8 cellular contexts compared by ENCODE assay signal in the genomic region with DNA sequence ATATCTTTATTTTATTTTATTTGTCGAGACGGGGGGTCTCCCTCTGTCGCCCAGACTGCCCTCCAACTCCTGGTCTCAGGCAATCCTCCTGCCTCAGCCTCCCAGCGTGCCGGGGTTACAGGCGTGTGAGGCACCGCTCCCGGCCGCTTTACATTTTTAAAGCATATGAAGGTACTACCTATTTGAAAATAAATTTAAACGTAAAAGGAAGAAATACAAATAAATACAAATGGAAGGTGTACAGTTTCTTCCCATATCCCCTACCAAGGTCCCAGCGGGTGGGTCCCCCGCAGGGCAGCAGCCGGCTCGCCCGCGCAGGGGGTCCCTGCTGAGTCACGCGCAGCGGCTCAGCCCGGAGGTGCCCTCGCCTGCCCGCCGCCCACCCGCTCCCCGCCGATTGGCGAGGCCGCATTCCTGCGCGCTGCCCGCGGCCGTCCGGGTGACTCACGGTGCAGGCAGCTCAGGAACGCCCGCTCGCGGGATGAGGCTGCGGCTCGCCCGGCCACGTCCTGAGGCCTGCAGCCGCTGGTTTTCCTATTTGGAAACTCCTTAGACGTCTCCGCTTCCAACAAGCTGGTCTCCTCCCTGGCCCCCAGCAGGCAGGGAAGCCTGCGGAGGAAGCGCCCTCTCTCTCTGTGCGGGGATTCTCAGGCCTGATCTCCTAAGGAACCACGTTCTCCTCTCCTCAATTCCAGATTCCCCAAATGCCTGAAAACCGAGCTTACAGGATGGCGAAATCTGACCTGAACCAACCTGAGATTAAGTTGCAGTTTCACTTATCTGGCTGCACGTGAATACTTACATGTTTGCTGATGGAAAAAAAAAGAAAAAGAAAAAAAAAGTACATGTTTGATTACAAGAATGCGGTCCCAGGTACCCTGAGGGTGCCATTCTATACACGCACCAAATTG. TPM values are rescaled to one million over a fixed set of nuclear protein-coding genes. Genes with fewer than 3 reads are reported as not detected.
A peak's percentile ranks its signal among the peaks of the same experiment; 100 is the strongest.
DNase-seq lines count a peak whose midpoint lies in the region; ATAC-seq and TF ChIP-seq lines count a peak whose summit lies in the region.

No MANE protein-coding gene starts in this region.

- CTCF ChIA-PET in activated CD4-positive, alpha-beta memory T cell treated with anti-CD3 and anti-CD28 coated beads for 36 hours (lab: Charles Lee), result interaction anchor here (1.4 to 1.5 kb wide), 2 partner anchors 14 to 60 kb away, joined by 4 read pairs; no protein-coding TSS in a partner anchor
- CTCF ChIA-PET in activated CD4-positive, alpha-beta memory T cell treated with anti-CD3 and anti-CD28 coated beads, Interleukin-2, amount 10 ng/mL, durations not matched to agents 7 days and 5 days (lab: Charles Lee), result interaction anchor here (1.4 to 2.4 kb wide), 3 partner anchors 12 to 95 kb away, joined by 3 to 9 read pairs (median 7); no protein-coding TSS in a partner anchor
- CTCF ChIA-PET in WTC11 (lab: Charles Lee), result interaction anchor here (0.7 to 1.5 kb wide), 11 partner anchors 12 to 153 kb away, joined by 3 to 12 read pairs (median 4); no protein-coding TSS in a partner anchor

- H3K27me3 Mint-ChIP-seq in activated CD4-positive, alpha-beta memory T cell treated with anti-CD3 and anti-CD28 coated beads for 36 hours, result peaks cover 10% of the 10 kb centered on the region
- H3K27me3 Mint-ChIP-seq in activated CD4-positive, alpha-beta memory T cell treated with anti-CD3 and anti-CD28 coated beads, Interleukin-2, amount 10 ng/mL, durations not matched to agents 7 days and 5 days, result peaks cover 17% of the 10 kb centered on the region
- H3K27me3 Mint-ChIP-seq in WTC11 (ENCODE audit: low read depth), result peaks cover 2% of the 10 kb centered on the region; the same call in 1 of the 2 replicates

- H3K4me3 Mint-ChIP-seq in activated CD4-positive, alpha-beta memory T cell treated with anti-CD3 and anti-CD28 coated beads for 36 hours, result peak overlapping the region; percentile 3
- no peak overlapping the region for H3K4me3 Mint-ChIP-seq in activated CD4-positive, alpha-beta memory T cell treated with anti-CD3 and anti-CD28 coated beads, Interleukin-2, amount 10 ng/mL, durations not matched to agents 7 days and 5 days
- peak overlapping the region; percentile 66 for H3K4me3 Mint-ChIP-seq in WTC11

- no peaks in the 10 kb centered on the region for H3K36me3 Mint-ChIP-seq in activated CD4-positive, alpha-beta memory T cell treated with anti-CD3 and anti-CD28 coated beads for 36 hours
- H3K36me3 Mint-ChIP-seq in activated CD4-positive, alpha-beta memory T cell treated with anti-CD3 and anti-CD28 coated beads, Interleukin-2, amount 10 ng/mL, durations not matched to agents 7 days and 5 days (ENCODE audit: low read depth), result no peaks in the 10 kb centered on the region
- H3K36me3 Mint-ChIP-seq in WTC11, result no peaks in the 10 kb centered on the region

- intact Hi-C loops in activated CD4-positive, alpha-beta memory T cell treated with anti-CD3 and anti-CD28 coated beads for 36 hours (cut with micrococcal nuclease), result no loop called here

- POLR2A ChIA-PET in activated CD4-positive, alpha-beta memory T cell treated with anti-CD3 and anti-CD28 coated beads for 36 hours (lab: Charles Lee), result interaction anchor here (1.1 kb wide), 1 partner anchor 61 kb away, joined by 3 read pairs; no protein-coding TSS in a partner anchor
- POLR2A ChIA-PET in activated CD4-positive, alpha-beta memory T cell treated with anti-CD3 and anti-CD28 coated beads, Interleukin-2, amount 10 ng/mL, durations not matched to agents 7 days and 5 days (lab: Charles Lee), result interaction anchor here (0.7 to 2.6 kb wide), 2 partner anchors 20 to 55 kb away, joined by 3 to 11 read pairs; a partner anchor contains a TSS
- POLR2A ChIA-PET in WTC11 (lab: Charles Lee), result interaction anchor here (0.9 to 2.4 kb wide), 3 partner anchors 55 to 223 kb away, joined by 3 to 7 read pairs (median 6); a partner anchor contains a TSS

- no peaks in the 10 kb centered on the region for H3K9me3 Mint-ChIP-seq in activated CD4-positive, alpha-beta memory T cell treated with anti-CD3 and anti-CD28 coated beads for 36 hours
- H3K9me3 Mint-ChIP-seq in activated CD4-positive, alpha-beta memory T cell treated with anti-CD3 and anti-CD28 coated beads, Interleukin-2, amount 10 ng/mL, durations not matched to agents 7 days and 5 days, result no peaks in the 10 kb centered on the region
- 0 out of 2 replicates have a peak, but pooled peaks cover 3% of the 10 kb centered on the region for H3K9me3 Mint-ChIP-seq in WTC11

- peaks cover 15% of the 10 kb centered on the region for H3K4me1 Mint-ChIP-seq in activated CD4-positive, alpha-beta memory T cell treated with anti-CD3 and anti-CD28 coated beads for 36 hours (ENCODE audit: low read depth)
- peaks cover 15% of the 10 kb centered on the region for H3K4me1 Mint-ChIP-seq in activated CD4-positive, alpha-beta memory T cell treated with anti-CD3 and anti-CD28 coated beads, Interleukin-2, amount 10 ng/mL, durations not matched to agents 7 days and 5 days
- H3K4me1 Mint-ChIP-seq in WTC11, result peaks cover 53% of the 10 kb centered on the region

- peak; percentile 70 for DNase-seq in activated CD4-positive, alpha-beta memory T cell treated with anti-CD3 and anti-CD28 coated beads for 36 hours
- DNase-seq in activated CD4-positive, alpha-beta memory T cell treated with anti-CD3 and anti-CD28 coated beads, Interleukin-2, amount 10 ng/mL, durations not matched to agents 7 days and 5 days, result no peak
- peak; percentile 91 for DNase-seq in WTC11 (ENCODE audit: low spot score)
- peak; percentile 96 for DNase-seq in epithelial cell of esophagus (ENCODE audit: low read depth)
- peak; percentile 95 for DNase-seq in mesenteric fat pad (ENCODE audit: low spot score)
- DNase-seq in stimulated activated CD8-positive, alpha-beta memory T cell treated with anti-CD3 and anti-CD28 coated beads, Interleukin-4, amount 100 ng/mL, for 48 hours, result peak; percentile 70
- DNase-seq in OCI-M2 (lab: John Stamatoyannopoulos, UW; ENCODE audit: unreplicated experiment), result no peak
- no peak for DNase-seq in NCI-H446 (lab: John Stamatoyannopoulos, UW)

- TF ChIP-seq CTCF in WTC11 (IDR thresholded peaks at IDR 0.05), result no peak
- no peak for TF ChIP-seq CTCF in epithelial cell of esophagus (IDR thresholded peaks at IDR 0.05; ENCODE audit: insufficient read depth, low read depth, low read length, missing control alignments)

- peak overlapping the region; percentile 28 for H3K4me3 ChIP-seq in epithelial cell of esophagus (ENCODE audit: low read length)

- H3K27ac Mint-ChIP-seq in activated CD4-positive, alpha-beta memory T cell treated with anti-CD3 and anti-CD28 coated beads for 36 hours, result no peak overlapping the region
- no peak overlapping the region for H3K27ac Mint-ChIP-seq in activated CD4-positive, alpha-beta memory T cell treated with anti-CD3 and anti-CD28 coated beads, Interleukin-2, amount 10 ng/mL, durations not matched to agents 7 days and 5 days
- H3K27ac Mint-ChIP-seq in WTC11, result peak overlapping the region; percentile 100

- peak; percentile 87 for ATAC-seq in WTC11

TF ChIP-seq in WTC11, 78 proteins besides CTCF, POLR2A, EP300 and RAD21 (continues in another document):
- TF ChIP-seq ZBTB21 (CRISPR knock-in tag; IDR thresholded peaks at IDR 0.05; ENCODE audit: borderline replicate concordance) (0 out of 2 replicates have a peak, but pooled peaks have one; percentile 71), ZNF232 (CRISPR knock-in tag; IDR thresholded peaks at IDR 0.05) (peak; percentile 78; the same call in 1 of the 2 replicates), JUN (CRISPR knock-in tag; IDR thresholded peaks at IDR 0.05) (peak; percentile 91), TEAD4 (CRISPR knock-in tag; IDR thresholded peaks at IDR 0.05) (peak; percentile 89; the same call in 1 of the 2 replicates), NFE2L1 (CRISPR knock-in tag; IDR thresholded peaks at IDR 0.05) (peak; percentile 96), ZNF396 (CRISPR knock-in tag; IDR thresholded peaks at IDR 0.05; ENCODE audit: borderline replicate concordance) (no peak), FOXK1 (CRISPR knock-in tag; IDR thresholded peaks at IDR 0.05) (peak; percentile 32; the same call in 1 of the 2 replicates), TEAD1 (CRISPR knock-in tag; IDR thresholded peaks at IDR 0.05) (peak; percentile 96; the same call in 1 of the 2 replicates), TP53 (CRISPR knock-in tag; IDR thresholded peaks at IDR 0.05) (peak; percentile 60; the same call in 1 of the 2 replicates), GABPB1 (CRISPR knock-in tag; IDR thresholded peaks at IDR 0.05) (peak; percentile 70), NR3C1 (CRISPR knock-in tag; conservative IDR thresholded peaks at IDR 0.05; ENCODE audit: low read depth) (0 out of 2 replicates have a peak, but pooled peaks have one; percentile 60), SP1 (CRISPR knock-in tag; conservative IDR thresholded peaks at IDR 0.05) (peak; percentile 77; the same call in 1 of the 2 replicates), CBFB (CRISPR knock-in tag; IDR thresholded peaks at IDR 0.05; ENCODE audit: low read depth) (0 out of 2 replicates have a peak, but pooled peaks have one; percentile 33), ZNF263 (CRISPR knock-in tag; IDR thresholded peaks at IDR 0.05; ENCODE audit: low read depth) (no peak)
- TF ChIP-seq, protein P1, sequence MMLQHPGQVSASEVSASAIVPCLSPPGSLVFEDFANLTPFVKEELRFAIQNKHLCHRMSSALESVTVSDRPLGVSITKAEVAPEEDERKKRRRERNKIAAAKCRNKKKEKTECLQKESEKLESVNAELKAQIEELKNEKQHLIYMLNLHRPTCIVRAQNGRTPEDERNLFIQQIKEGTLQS (CRISPR knock-in tag; conservative IDR thresholded peaks at IDR 0.05), result peak; percentile 82
- TF ChIP-seq, protein P2, sequence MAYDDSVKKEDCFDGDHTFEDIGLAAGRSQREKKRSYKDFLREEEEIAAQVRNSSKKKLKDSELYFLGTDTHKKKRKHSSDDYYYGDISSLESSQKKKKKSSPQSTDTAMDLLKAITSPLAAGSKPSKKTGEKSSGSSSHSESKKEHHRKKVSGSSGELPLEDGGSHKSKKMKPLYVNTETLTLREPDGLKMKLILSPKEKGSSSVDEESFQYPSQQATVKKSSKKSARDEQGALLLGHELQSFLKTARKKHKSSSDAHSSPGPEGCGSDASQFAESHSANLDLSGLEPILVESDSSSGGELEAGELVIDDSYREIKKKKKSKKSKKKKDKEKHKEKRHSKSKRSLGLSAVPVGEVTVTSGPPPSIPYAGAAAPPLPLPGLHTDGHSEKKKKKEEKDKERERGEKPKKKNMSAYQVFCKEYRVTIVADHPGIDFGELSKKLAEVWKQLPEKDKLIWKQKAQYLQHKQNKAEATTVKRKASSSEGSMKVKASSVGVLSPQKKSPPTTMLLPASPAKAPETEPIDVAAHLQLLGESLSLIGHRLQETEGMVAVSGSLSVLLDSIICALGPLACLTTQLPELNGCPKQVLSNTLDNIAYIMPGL (CRISPR knock-in tag; IDR thresholded peaks at IDR 0.05), result peak; percentile 74; the same call in 1 of the 2 replicates

RNA-seq across cellular contexts. Expression of a gene that starts 54.8 kb away (rescaled TPM):
- 10 to 100 TPM; 62.9 to 65.0 TPM for total RNA-seq in activated CD4-positive, alpha-beta memory T cell treated with anti-CD3 and anti-CD28 coated beads for 36 hours
- 10 to 100 TPM; 28.7 to 30.6 TPM for total RNA-seq in activated CD4-positive, alpha-beta memory T cell treated with anti-CD3 and anti-CD28 coated beads, Interleukin-2, amount 10 ng/mL, durations not matched to agents 7 days and 5 days
- 3.3 to 4.0 TPM (median 3.8 TPM) in 3 replicates for total RNA-seq in WTC11 (2021)
- total RNA-seq in mesenteric fat pad, result 8.7 TPM

Comparison
In these comparisons a context has a peak if more than half of its experiments do, and no peak if none do; other contexts are left out.
1. DNase-seq: peak in activated CD4-positive, alpha-beta memory T cell treated with anti-CD3 and anti-CD28 coated beads for 36 hours (single experiment), WTC11 (single experiment), epithelial cell of esophagus (single experiment), mesenteric fat pad (single experiment) and stimulated activated CD8-positive, alpha-beta memory T cell treated with anti-CD3 and anti-CD28 coated beads, Interleukin-4, amount 100 ng/mL, for 48 hours (single experiment); none in activated CD4-positive, alpha-beta memory T cell treated with anti-CD3 and anti-CD28 coated beads, Interleukin-2, amount 10 ng/mL, durations not matched to agents 7 days and 5 days (single experiment), OCI-M2 (single experiment) and NCI-H446 (0 of 2).